ENCODE assay signal across 24 cellular contexts in the genomic region with DNA sequence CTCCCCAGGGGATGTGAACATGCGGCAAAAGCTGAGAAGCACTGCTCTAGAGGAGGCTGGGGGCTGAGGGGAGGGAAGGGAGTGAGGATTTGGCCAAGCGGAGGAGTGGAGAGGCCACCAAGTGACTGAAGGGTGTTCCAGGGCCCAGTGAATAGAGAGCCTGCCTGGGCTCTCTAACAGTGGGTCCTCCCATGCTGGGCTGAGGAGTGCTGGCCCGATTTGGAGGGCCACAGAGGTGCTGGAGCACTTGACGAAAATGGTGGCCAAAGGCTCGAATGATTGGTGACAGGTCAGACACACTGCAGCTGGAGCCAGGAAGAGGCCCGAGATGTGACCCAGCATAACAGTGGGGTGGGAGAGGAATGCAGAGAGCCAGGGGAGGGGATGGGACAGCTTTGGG. TPM values are rescaled to one million over a fixed set of nuclear protein-coding genes. Genes with fewer than 3 reads are reported as not detected.
"Had no signal": no experiment of that assay in that cellular context is flagged by ENCODE, and none has a peak within 500 bp of the region (broad histone marks: within the 10 kb centered on the region; RNA-seq: fewer than 3 reads in every experiment).

No MANE protein-coding gene starts in this region.

- H3K4me1 Mint-ChIP-seq: WTC11 had no signal

- H3K4me1 ChIP-seq: adrenal gland had no signal

- DNase-seq: activated CD4-positive, CD25-positive, alpha-beta regulatory T cell treated with anti-CD3 and anti-CD28 coated beads, Interleukin-2, amount 50 U/mL, for 72 hours; activated gamma-delta T cell; activated T-cell treated with anti-CD3 and anti-CD28 coated beads for 4 hours; activated T-cell treated with anti-CD3 and anti-CD28 coated beads, Interleukin-2, amount 50 U/mL, for 48 hours; adrenal gland; anterior cingulate cortex; caudate nucleus; MG63; MV-4-11; NCI-H1092 treated with DMSO at 0.1 percent for 48 hours; NCI-H1417 treated with DMSO at 0.1 percent for 48 hours; NCI-H1694; NCI-H2029; NCI-H345; NCI-H510A; NCI-H526 treated with DMSO at 0.1 percent for 48 hours; SIG-M5; T-helper 17 cell; T-helper 9 cell had no signal

- H3K36me3 ChIP-seq: adrenal gland, MG63 had no signal

- ATAC-seq: activated naive CD4-positive, alpha-beta T cell treated with anti-CD3 and anti-CD28 coated beads, Interleukin-2, amount 50 U/mL, for 72 hours; activated T-helper 17 cell treated with anti-CD3 and anti-CD28 coated beads, Interleukin-2, amount 50 U/mL, for 72 hours; T-helper 17 cell; WTC11 had no signal

- H3K9me3 Mint-ChIP-seq: activated naive CD4-positive, alpha-beta T cell treated with anti-CD3 and anti-CD28 coated beads, Interleukin-2, amount 50 U/mL, for 72 hours; activated T-helper 17 cell treated with anti-CD3 and anti-CD28 coated beads, Interleukin-2, amount 50 U/mL, for 72 hours; WTC11 had no signal

- H3K36me3 Mint-ChIP-seq: WTC11 had no signal

- H3K27ac ChIP-seq: adrenal gland had no signal

- H3K4me3 ChIP-seq: adrenal gland, MG63 had no signal

- H3K27me3 Mint-ChIP-seq: activated T-helper 17 cell treated with anti-CD3 and anti-CD28 coated beads, Interleukin-2, amount 50 U/mL, for 72 hours; T-helper 17 cell had no signal

- H3K27me3 ChIP-seq: adrenal gland, MG63 had no signal

- H3K4me3 Mint-ChIP-seq: activated T-helper 17 cell treated with anti-CD3 and anti-CD28 coated beads, Interleukin-2, amount 50 U/mL, for 72 hours; T-helper 17 cell; WTC11 had no signal

- H3K9me3 ChIP-seq: adrenal gland, MG63 had no signal

- H3K27ac Mint-ChIP-seq: T-helper 17 cell, WTC11 had no signal

RNA-seq across cellular contexts. Expression of a gene that starts 37.5 kb away (rescaled TPM):
- total RNA-seq: OCI-LY7, RPMI7951 had no signal
